14 cellular contexts compared by ENCODE assay signal in the genomic region with DNA sequence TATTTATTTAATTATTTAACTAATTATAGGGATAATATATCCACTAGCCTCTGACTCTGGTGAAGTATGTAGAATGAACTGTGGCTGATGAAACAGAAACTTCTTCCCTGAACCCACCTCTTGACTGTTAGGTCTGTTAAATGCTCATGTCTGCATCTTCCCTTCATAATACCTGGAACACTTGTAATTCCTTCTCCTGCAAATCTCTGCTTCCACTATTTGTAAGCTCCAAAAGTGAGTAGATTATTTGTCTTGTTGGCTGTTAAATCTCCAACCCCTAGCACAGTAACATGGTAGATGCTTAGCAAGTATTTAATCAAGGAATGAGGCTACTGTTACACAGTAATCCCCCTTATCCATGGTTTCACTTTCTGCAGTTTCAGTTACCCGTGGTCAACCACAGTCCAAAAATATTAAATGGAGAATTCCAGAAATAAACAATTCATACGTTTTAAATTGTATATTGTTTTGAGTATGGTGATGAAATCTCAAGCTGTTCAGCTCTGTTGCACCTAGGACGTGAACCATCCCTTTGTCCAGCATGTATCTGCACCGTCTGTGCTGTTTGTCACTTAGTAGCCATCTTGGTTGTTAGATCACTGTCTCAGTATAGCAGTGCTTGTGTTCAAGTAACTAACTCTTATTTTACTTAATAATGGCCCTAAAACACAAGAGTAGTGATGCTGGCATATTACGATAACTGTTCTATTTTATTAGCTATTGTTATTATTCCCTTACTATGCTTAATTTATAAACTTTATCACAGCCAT. TPM values are rescaled to one million over a fixed set of nuclear protein-coding genes. Genes with fewer than 3 reads are reported as not detected.
DNase-seq lines count a peak whose midpoint lies in the region; TF ChIP-seq lines count a peak whose summit lies in the region.
"Had no signal": no experiment of that assay in that cellular context is flagged by ENCODE, and none has a peak within 500 bp of the region (broad histone marks: within the 10 kb centered on the region; RNA-seq: fewer than 3 reads in every experiment).

No MANE protein-coding gene starts in this region.

- DNase-seq in NOMO-1 treated with DMSO at 0.1 percent for 48 hours (lab: John Stamatoyannopoulos, UW; ENCODE audit: unreplicated experiment) (peak; percentile 1), NOMO-1 treated with dmso at 0.1 percent for 144 hours (lab: John Stamatoyannopoulos, UW; ENCODE audit: unreplicated experiment) (no peak), NCI-H2227 treated with DMSO at 0.1 percent for 48 hours (lab: John Stamatoyannopoulos, UW) (peak; percentile 27), epithelial cell of proximal tubule (ENCODE audit: low read depth) (no peak), skeletal muscle cell (ENCODE audit: low read depth) (no peak), cerebellar nuclear complex (lab: John Stamatoyannopoulos, UW) (no peak), NCI-H187 treated with DMSO at 0.1 percent for 48 hours (lab: John Stamatoyannopoulos, UW) (no peak), uterus (no peak)
- DNase-seq: anterior cingulate cortex; GM23248; kidney; stimulated activated naive CD4-positive, alpha-beta T cell; T-helper 17 cell had no signal

- H3K4me1 ChIP-seq in uterus = no peaks in the 10 kb centered on the region

- intact Hi-C loops in uterus (cut with DNase I; ENCODE audit: low total_unique reads) = no loop called here

- H3K4me3 ChIP-seq in epithelial cell of proximal tubule (ENCODE audit: low read depth, low read length) = peak overlapping the region; percentile 46
- peak overlapping the region; percentile 2 for H3K4me3 ChIP-seq in skeletal muscle cell (ENCODE audit: low read depth, low read length)
- no peak overlapping the region for H3K4me3 ChIP-seq in uterus
- H3K4me3 ChIP-seq: GM23248, neural progenitor cell had no signal

- TF ChIP-seq CTCF in epithelial cell of proximal tubule (conservative IDR thresholded peaks at IDR 0.05; ENCODE audit: low read depth, low read length) = no peak
- no peak for TF ChIP-seq CTCF in uterus (IDR thresholded peaks at IDR 0.05)

- no peaks in the 10 kb centered on the region for H3K36me3 ChIP-seq in uterus
- H3K36me3 ChIP-seq: neural progenitor cell had no signal

- H3K27me3 ChIP-seq in uterus = no peaks in the 10 kb centered on the region
- H3K27me3 ChIP-seq: neural progenitor cell had no signal

- no peaks in the 10 kb centered on the region for H3K9me3 ChIP-seq in uterus

- TF ChIP-seq POLR2A in uterus (IDR thresholded peaks at IDR 0.05) = no peak

- H3K27ac ChIP-seq in uterus = no peak overlapping the region
- H3K27ac ChIP-seq: GM23248, neural progenitor cell had no signal

RNA-seq across cellular contexts. Expression of a gene that starts 5.7 kb away (rescaled TPM):
- total RNA-seq in epithelial cell of proximal tubule = 5.8 and 7.7 TPM in 2 replicates
- 10 to 100 TPM in 3 of 4 donors, 1 to 10 TPM in 1; 5.9 to 32.3 (median 20.6) TPM for total RNA-seq in uterus

Comparison
In these comparisons a context has a peak if more than half of its experiments do, and no peak if none do; other contexts are left out.
1. DNase-seq: peak in NOMO-1 treated with DMSO at 0.1 percent for 48 hours (single experiment) and NCI-H2227 treated with DMSO at 0.1 percent for 48 hours (single experiment); none in NOMO-1 treated with dmso at 0.1 percent for 144 hours (single experiment), epithelial cell of proximal tubule (single experiment), skeletal muscle cell (single experiment), cerebellar nuclear complex (0 of 2), NCI-H187 treated with DMSO at 0.1 percent for 48 hours (single experiment) and uterus (0 of 2).
2. H3K4me3 ChIP-seq: peak in epithelial cell of proximal tubule (single experiment) and skeletal muscle cell (single experiment); none in uterus (0 of 2).